9 cellular contexts compared by ENCODE assay signal in genomic region chr7:114426824-114427223, GRCh38. TPM values are rescaled to one million over a fixed set of nuclear protein-coding genes. Genes with fewer than 3 reads are reported as not detected.
DNase-seq lines count a peak whose midpoint lies in the region; ATAC-seq, FAIRE-seq and TF ChIP-seq lines count a peak whose summit lies in the region.
"Had no signal": no experiment of that assay in that cellular context is flagged by ENCODE, and none has a peak within 500 bp of the region (broad histone marks: within the 10 kb centered on the region; RNA-seq: fewer than 3 reads in every experiment).

No MANE protein-coding gene starts in this region.

- TF ChIP-seq CTCF in A549 (IDR thresholded peaks at IDR 0.05) (peak; percentile 52), nephron progenitor cell (IDR thresholded peaks at IDR 0.05) (no peak), GM10248 (IDR thresholded peaks at IDR 0.05; ENCODE audit: control extremely low read depth, extremely low read depth, low read depth, missing control alignments) (no peak)

- no peak for TF ChIP-seq POLR2A in A549 (IDR thresholded peaks at IDR 0.05; ENCODE audit: low read length)

- H3K27ac Mint-ChIP-seq in nephron progenitor cell, result no peak overlapping the region

- H3K4me1 ChIP-seq in A549, result no peaks in the 10 kb centered on the region
- H3K4me1 ChIP-seq: upper lobe of left lung had no signal

- H3K9me3 Mint-ChIP-seq in nephron progenitor cell, result no peaks in the 10 kb centered on the region

- no peak overlapping the region for H3K27ac ChIP-seq in A549
- H3K27ac ChIP-seq: upper lobe of left lung had no signal

- TF ChIP-seq RAD21 in A549 (conservative IDR thresholded peaks at IDR 0.05 in 1 of 2, IDR thresholded peaks at IDR 0.05 in 1 of 2), result peak; percentile 38 to 56; a peak in 4 of 5 replicates

- no peak overlapping the region for H3K4me2 ChIP-seq in A549

- DNase-seq in A549 (ENCODE audit: low read depth in 1 of 2, low spot score in 1 of 2), result peak in 1 of 2 experiments; percentile 41
- peak; percentile 46 for DNase-seq in HCEC 1CT
- DNase-seq in RCC 7860 (ENCODE audit: low spot score), result no peak
- DNase-seq in fibroblast of peridontal ligament (ENCODE audit: extremely low read depth), result peak; percentile 40
- DNase-seq in nephron progenitor cell, result no peak
- DNase-seq in GM10248 (ENCODE audit: extremely low spot score), result no peak
- no peak for DNase-seq in ecto neural progenitor cell (ENCODE audit: low spot score)
- DNase-seq: upper lobe of left lung had no signal

- H3K4me1 Mint-ChIP-seq in nephron progenitor cell, result peaks cover 5% of the 10 kb centered on the region

- CTCF ChIA-PET in A549 (lab: Yijun Ruan, JAX), result interaction anchor here (0.7 to 1.5 kb wide), 6 partner anchors 24 to 1288 kb away, joined by 3 to 7 read pairs (median 4); no protein-coding TSS in a partner anchor
- CTCF ChIA-PET in GM10248 (lab: Yijun Ruan, JAX), result interaction anchor here (0.7 to 4.6 kb wide), 7 partner anchors 9 to 790 kb away, joined by 3 to 27 read pairs (median 4); partner anchors contain the start of gene FOXP2

- WGBS in A549 (ENCODE audit: missing lambda C conversion rate), result 11% methylated on average over 4 of the region's 4 CpGs

- no peaks in the 10 kb centered on the region for H3K36me3 Mint-ChIP-seq in nephron progenitor cell (ENCODE audit: low read depth)

- H3K9me3 ChIP-seq in A549, result no peaks in the 10 kb centered on the region
- H3K9me3 ChIP-seq: upper lobe of left lung had no signal

- no peak for TF ChIP-seq EP300 in A549 (IDR thresholded peaks at IDR 0.05)

- no peak overlapping the region for H3K4me3 Mint-ChIP-seq in nephron progenitor cell

- no peak overlapping the region for H3K4me3 ChIP-seq in A549
- H3K4me3 ChIP-seq: upper lobe of left lung had no signal

- POLR2A ChIA-PET in A549 (lab: Yijun Ruan, JAX) (no interaction called here), GM10248 (lab: Yijun Ruan, JAX) (no interaction called here)

- ATAC-seq in A549, result peak; percentile 70 to 71; a peak in 3 of 6 replicates
- no peak for ATAC-seq in HG02884 (IDR thresholded peaks at IDR 0.05; ENCODE audit: unreplicated experiment)

- FAIRE-seq in A549 (lab: Jason Lieb, UNC) (no peak), RCC 7860 (lab: Jason Lieb, UNC) (peak; percentile 33)

- H3K27me3 Mint-ChIP-seq in nephron progenitor cell (ENCODE audit: low read depth, poor library complexity), result no peaks in the 10 kb centered on the region

TF ChIP-seq in A549, 52 proteins besides CTCF, POLR2A, EP300 and RAD21:
- TF ChIP-seq HOXB13 (CRISPR knock-in tag; IDR thresholded peaks at IDR 0.05; ENCODE audit: low read depth), result no peak
- peak; percentile 56; the same call in 2 of the 3 replicates for TF ChIP-seq SMC3 (IDR thresholded peaks at IDR 0.05)

RNA-seq across cellular contexts. Expression of gene FOXP2, which starts 12.2 kb away (rescaled TPM):
- polyA plus RNA-seq in A549 (2011; rRNA removed) (0.05 and 0.12 TPM in 2 replicates), A549 (2017; fragmentation: RNase III; extraction: RNeasy Plus Mini Kit Qiagen cat#74134 plus additional on column Dnase treatment) (not detected in 3 replicates)
- polyA plus RNA-seq in A549 (2012; cell fraction: cytosol; rRNA removed), result not detected in 2 replicates
- not detected in 2 replicates for polyA plus RNA-seq in A549 (2012; cell fraction: nucleus; rRNA removed)
- 0.44 and 0.50 TPM in 2 replicates for polyA minus RNA-seq in A549 (2011; rRNA and poly(A)+ RNA removed)

Comparison
In these comparisons a context has a peak if more than half of its experiments do, and no peak if none do; other contexts are left out.
1. DNase-seq: peak in HCEC 1CT (single experiment) and fibroblast of peridontal ligament (single experiment); none in RCC 7860 (single experiment), nephron progenitor cell (single experiment), GM10248 (single experiment) and ecto neural progenitor cell (single experiment).